In genomic region chr7:150415161-150416160, GRCh38 we compare ENCODE assay signal across 1 cellular context.
TF ChIP-seq lines count a peak whose summit lies in the region.

No MANE protein-coding gene starts in this region.

TF ChIP-seq in HepG2, 621 proteins besides CTCF, POLR2A, EP300 and RAD21 (continued from another document and continues in another):
- peak; percentile 63; the same call in 1 of the 2 replicates for TF ChIP-seq AHDC1 (CRISPR knock-in tag; IDR thresholded peaks at IDR 0.05; ENCODE audit: borderline replicate concordance)
- TF ChIP-seq RAD51 (IDR thresholded peaks at IDR 0.05; ENCODE audit: borderline replicate concordance), result no peak
- peak; percentile 67 for TF ChIP-seq FOSL2 (CRISPR knock-in tag; IDR thresholded peaks at IDR 0.05)
- peak; percentile 80 for TF ChIP-seq SALL1 (CRISPR knock-in tag; IDR thresholded peaks at IDR 0.05)
- TF ChIP-seq LCORL (IDR thresholded peaks at IDR 0.05), result no peak
- peak; percentile 63; the same call in 1 of the 2 replicates for TF ChIP-seq LCORL (CRISPR knock-in tag; IDR thresholded peaks at IDR 0.05)
- no peak; the same call in 1 of the 2 replicates for TF ChIP-seq CBX5 (CRISPR knock-in tag; IDR thresholded peaks at IDR 0.05; ENCODE audit: borderline replicate concordance)
- TF ChIP-seq NFYC (CRISPR knock-in tag; IDR thresholded peaks at IDR 0.05), result no peak
- 0 out of 2 replicates have a peak, but pooled peaks have one; percentile 15 for TF ChIP-seq KDM5B (CRISPR knock-in tag; IDR thresholded peaks at IDR 0.05; ENCODE audit: borderline replicate concordance)
- TF ChIP-seq SCMH1 (CRISPR knock-in tag; IDR thresholded peaks at IDR 0.05; ENCODE audit: borderline replicate concordance), result no peak
- no peak for TF ChIP-seq HOXA5 (CRISPR knock-in tag; IDR thresholded peaks at IDR 0.05)
- no peak; the same call in 1 of the 2 replicates for TF ChIP-seq ZNF501 (CRISPR knock-in tag; IDR thresholded peaks at IDR 0.05)
- TF ChIP-seq CEBPB (IDR thresholded peaks at IDR 0.05; ENCODE audit: borderline replicate concordance, low read depth, low read length), result peak; percentile 39; the same call in 1 of the 2 replicates
- no peak for TF ChIP-seq ZNF773 (CRISPR knock-in tag; IDR thresholded peaks at IDR 0.05; ENCODE audit: borderline replicate concordance)
- TF ChIP-seq HIC2 (CRISPR knock-in tag; IDR thresholded peaks at IDR 0.05; ENCODE audit: low read depth), result no peak
- TF ChIP-seq SYNCRIP (IDR thresholded peaks at IDR 0.05; ENCODE audit: insufficient read depth, low read depth, low read length), result no peak
- no peak for TF ChIP-seq ZNF343 (CRISPR knock-in tag; IDR thresholded peaks at IDR 0.05)
- TF ChIP-seq PHF5A (CRISPR knock-in tag; IDR thresholded peaks at IDR 0.05; ENCODE audit: low read depth, unreplicated experiment), result no peak
- peak; percentile 87 for TF ChIP-seq RERE (CRISPR knock-in tag; IDR thresholded peaks at IDR 0.05; ENCODE audit: low read depth)
- TF ChIP-seq TP53 (CRISPR knock-in tag; conservative IDR thresholded peaks at IDR 0.05), result no peak
- 0 out of 2 replicates have a peak, but pooled peaks have one; percentile 52 for TF ChIP-seq KLF6 (CRISPR knock-in tag; IDR thresholded peaks at IDR 0.05)
- TF ChIP-seq ZNF891 (CRISPR knock-in tag; IDR thresholded peaks at IDR 0.05), result no peak
- peak; percentile 97 for TF ChIP-seq SKI (IDR thresholded peaks at IDR 0.05; ENCODE audit: partially characterized antibody)
- TF ChIP-seq ZNF282 (IDR thresholded peaks at IDR 0.05; ENCODE audit: partially characterized antibody), result no peak
- TF ChIP-seq THAP9 (CRISPR knock-in tag; IDR thresholded peaks at IDR 0.05; ENCODE audit: borderline replicate concordance), result peak; percentile 59; the same call in 1 of the 2 replicates
- peak; percentile 49; the same call in 1 of the 2 replicates for TF ChIP-seq HNF1B (CRISPR knock-in tag; IDR thresholded peaks at IDR 0.05)
- TF ChIP-seq MIER2 (CRISPR knock-in tag; IDR thresholded peaks at IDR 0.05), result peak; percentile 65; the same call in 1 of the 2 replicates
- no peak for TF ChIP-seq KLF15 (CRISPR knock-in tag; IDR thresholded peaks at IDR 0.05; ENCODE audit: borderline replicate concordance)
- TF ChIP-seq ZNF720 (CRISPR knock-in tag; IDR thresholded peaks at IDR 0.05), result no peak
- no peak for TF ChIP-seq ZBTB39 (CRISPR knock-in tag; IDR thresholded peaks at IDR 0.05)
- no peak for TF ChIP-seq ZNF570 (CRISPR knock-in tag; IDR thresholded peaks at IDR 0.05; ENCODE audit: borderline replicate concordance)
- TF ChIP-seq ZFP36L1 (CRISPR knock-in tag; IDR thresholded peaks at IDR 0.05), result no peak
- no peak for TF ChIP-seq IKZF1 (IDR thresholded peaks at IDR 0.05)
- peak in 1 of 2 experiments; percentile 35; a peak in 1 of 4 replicates for TF ChIP-seq HMGXB4 (CRISPR knock-in tag; IDR thresholded peaks at IDR 0.05; ENCODE audit: borderline replicate concordance in 1 of 2, low read depth in 1 of 2)
- TF ChIP-seq ZNF777 (CRISPR knock-in tag; IDR thresholded peaks at IDR 0.05), result no peak
- TF ChIP-seq ZNF747 (CRISPR knock-in tag; IDR thresholded peaks at IDR 0.05; ENCODE audit: borderline replicate concordance), result no peak
- peak; percentile 85 for TF ChIP-seq SIX4 (CRISPR knock-in tag; IDR thresholded peaks at IDR 0.05)
- TF ChIP-seq PPARG (CRISPR knock-in tag; conservative IDR thresholded peaks at IDR 0.05), result peak; percentile 61
- no peak for TF ChIP-seq ZNF564 (CRISPR knock-in tag; IDR thresholded peaks at IDR 0.05)
- TF ChIP-seq ZNF296 (CRISPR knock-in tag; conservative IDR thresholded peaks at IDR 0.05), result no peak
- TF ChIP-seq JDP2 (CRISPR knock-in tag; IDR thresholded peaks at IDR 0.05; ENCODE audit: borderline replicate concordance), result no peak
- TF ChIP-seq TARDBP (CRISPR knock-in tag; IDR thresholded peaks at IDR 0.05), result peak; percentile 88
- TF ChIP-seq ZKSCAN8 (CRISPR knock-in tag; IDR thresholded peaks at IDR 0.05; ENCODE audit: borderline replicate concordance), result peak; percentile 82
